ENCODE assay signal across 19 cellular contexts in the genomic region with DNA sequence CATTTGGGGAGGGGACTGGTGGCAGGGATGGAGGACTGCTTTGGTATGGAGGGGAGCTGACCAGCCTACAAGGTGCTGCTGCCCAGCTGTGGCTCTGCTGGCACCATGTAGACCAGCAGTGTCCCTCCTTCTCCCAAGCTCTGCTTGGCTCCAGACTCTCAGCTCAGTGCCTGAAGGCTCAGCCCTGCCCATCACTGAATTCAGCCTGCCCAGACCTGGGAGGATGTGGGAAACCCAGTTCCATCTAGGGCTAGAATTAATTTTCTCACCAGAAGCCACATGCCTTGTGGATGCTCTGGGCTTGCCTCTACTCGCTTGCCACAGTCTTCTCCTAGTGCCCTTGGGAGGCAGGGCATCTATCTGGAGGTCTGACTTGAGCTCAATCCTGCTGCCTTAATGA.
A peak's percentile ranks its signal among the peaks of the same experiment; 100 is the strongest.
DNase-seq lines count a peak whose midpoint lies in the region; TF ChIP-seq lines count a peak whose summit lies in the region.
"Had no signal": no experiment of that assay in that cellular context is flagged by ENCODE, and none has a peak within 500 bp of the region (broad histone marks: within the 10 kb centered on the region; RNA-seq: fewer than 3 reads in every experiment).

No MANE protein-coding gene starts in this region.

- peaks cover 7 to 8% of the 10 kb centered on the region in 2 experiments for H3K4me1 ChIP-seq in trophoblast cell (ENCODE audit: control insufficient read depth in 1 of 2, insufficient read depth in 2 of 2, low read length in 2 of 2)
- H3K4me1 ChIP-seq: ascending aorta had no signal

- H3K4ac ChIP-seq in trophoblast cell (ENCODE audit: low read depth, low read length) = no peak overlapping the region

- H3K4me3 ChIP-seq in epithelial cell of esophagus (ENCODE audit: low read length) = no peak overlapping the region
- H3K4me3 ChIP-seq in trophoblast cell (ENCODE audit: low read depth, low read length) = peak overlapping the region; percentile 17
- H3K4me3 ChIP-seq: ascending aorta, GM23338 had no signal

- H3K36me3 ChIP-seq in KOPT-K1 (ENCODE audit: insufficient read depth, low read length) (no peaks in the 10 kb centered on the region), trophoblast cell (ENCODE audit: control insufficient read depth in 1 of 2, insufficient read depth in 2 of 2, low read length in 2 of 2) (no peaks in the 10 kb centered on the region)
- H3K36me3 ChIP-seq: ascending aorta, WERI-Rb-1 had no signal

- no peaks in the 10 kb centered on the region for H3K79me2 ChIP-seq in trophoblast cell (ENCODE audit: control insufficient read depth, insufficient read depth, low read length, poor library complexity)

- H2AK5ac ChIP-seq in trophoblast cell (ENCODE audit: low read length) = no peak overlapping the region

- H3K23ac ChIP-seq in trophoblast cell (ENCODE audit: low read length) = no peak overlapping the region

- no peak overlapping the region for H2BK12ac ChIP-seq in trophoblast cell (ENCODE audit: low read length)

- DNase-seq in T-helper 1 cell (no peak), epithelial cell of esophagus (ENCODE audit: low read depth) (peak; percentile 90), trophoblast cell (no peak), GM03348 (ENCODE audit: low spot score) (no peak), COLO668 (lab: John Stamatoyannopoulos, UW; ENCODE audit: unreplicated experiment) (no peak)
- no peak for DNase-seq in stimulated activated naive CD4-positive, alpha-beta T cell treated with Interleukin-2 at 50 U/mL for 16 hours (lab: John Stamatoyannopoulos, UW)
- DNase-seq: activated CD4-positive, alpha-beta T cell treated with anti-CD3 and anti-CD28 coated beads, Interleukin-2, amount 50 U/mL, for 48 hours; activated T-cell treated with anti-CD3 and anti-CD28 coated beads, Interleukin-2, amount 50 U/mL, for 48 hours; effector CD4-positive, alpha-beta T cell; NCI-H2081 treated with DMSO at 0.1 percent for 48 hours; occipital lobe; small intestine; stimulated activated naive CD4-positive, alpha-beta T cell; WERI-Rb-1 had no signal

- peaks cover 95% of the 10 kb centered on the region for H3K4me1 Mint-ChIP-seq in T-helper 1 cell treated with Interleukin-12 subunit alpha and Interleukin-12 subunit beta and Interleukin-4 antibody, amounts not matched to agents 30 μg/mL and 1 μg/mL, for 36 hours (ENCODE audit: low read depth)

- no peak overlapping the region for H4K8ac ChIP-seq in trophoblast cell (ENCODE audit: low read depth, low read length)

- H3K27ac ChIP-seq in KOPT-K1 (ENCODE audit: low read depth, low read length, poor library complexity, severe bottlenecking) (peak overlapping the region; percentile 68), trophoblast cell (ENCODE audit: low read depth, low read length) (no peak overlapping the region)
- H3K27ac ChIP-seq: ascending aorta, WERI-Rb-1 had no signal

- no peak for TF ChIP-seq CTCF in epithelial cell of esophagus (IDR thresholded peaks at IDR 0.05; ENCODE audit: insufficient read depth, low read depth, low read length, missing control alignments)

- H3K4me2 ChIP-seq in trophoblast cell (ENCODE audit: low read length) = no peak overlapping the region
- H3K4me2 ChIP-seq: GM23338 had no signal

- H2BK5ac ChIP-seq in trophoblast cell (ENCODE audit: low read depth, low read length, poor library complexity) = no peak overlapping the region

- H3K14ac ChIP-seq in trophoblast cell (ENCODE audit: low read length) = no peak overlapping the region

- H3K79me1 ChIP-seq in trophoblast cell (ENCODE audit: low read length) = no peaks in the 10 kb centered on the region

- H3K18ac ChIP-seq in trophoblast cell (ENCODE audit: low read length) = no peak overlapping the region

- no peaks in the 10 kb centered on the region for H3K27me3 ChIP-seq in trophoblast cell (ENCODE audit: insufficient read depth, low read length)
- H3K27me3 ChIP-seq: ascending aorta had no signal

- no peak overlapping the region for H3K9ac ChIP-seq in trophoblast cell (ENCODE audit: low read length)

- no peaks in the 10 kb centered on the region for H3K9me3 Mint-ChIP-seq in T-helper 1 cell treated with Interleukin-12 subunit alpha and Interleukin-12 subunit beta and Interleukin-4 antibody, amounts not matched to agents 30 μg/mL and 1 μg/mL, for 36 hours
- H3K9me3 Mint-ChIP-seq: activated naive CD4-positive, alpha-beta T cell treated with anti-CD3 and anti-CD28 coated beads, Interleukin-2, amount 50 U/mL, for 24 hours; GM23338 had no signal

- WGBS in trophoblast cell (ENCODE audit: extremely low coverage, insufficient coverage, insufficient read length) = no CpG with 5 or more reads among the region's 1 CpG

- H3K27ac Mint-ChIP-seq in T-helper 1 cell treated with Interleukin-12 subunit alpha and Interleukin-12 subunit beta and Interleukin-4 antibody, amounts not matched to agents 30 μg/mL and 1 μg/mL, for 36 hours = peak overlapping the region; percentile 92
- H3K27ac Mint-ChIP-seq: activated naive CD4-positive, alpha-beta T cell treated with anti-CD3 and anti-CD28 coated beads, Interleukin-2, amount 50 U/mL, for 24 hours; GM23338 had no signal

- H3K9me3 ChIP-seq in KOPT-K1 (ENCODE audit: insufficient read depth, low read length, poor library complexity, severe bottlenecking) (no peaks in the 10 kb centered on the region), trophoblast cell (ENCODE audit: insufficient read depth, low read depth, low read length) (no peaks in the 10 kb centered on the region)
- H3K9me3 ChIP-seq: ascending aorta had no signal

- no peaks in the 10 kb centered on the region for H3K27me3 Mint-ChIP-seq in T-helper 1 cell treated with Interleukin-12 subunit alpha and Interleukin-12 subunit beta and Interleukin-4 antibody, amounts not matched to agents 30 μg/mL and 1 μg/mL, for 36 hours (ENCODE audit: low read depth)
- H3K27me3 Mint-ChIP-seq: activated naive CD4-positive, alpha-beta T cell treated with anti-CD3 and anti-CD28 coated beads, Interleukin-2, amount 50 U/mL, for 24 hours had no signal

- no peak overlapping the region for H4K91ac ChIP-seq in trophoblast cell (ENCODE audit: low read depth, low read length)

- no peak overlapping the region for H4K12ac ChIP-seq in trophoblast cell (ENCODE audit: low read depth, low read length)

- H2AFZ ChIP-seq in trophoblast cell (ENCODE audit: insufficient read depth, low read length, poor library complexity) = no peak overlapping the region
- H2AFZ ChIP-seq: GM23338 had no signal

- H3K36me3 Mint-ChIP-seq in T-helper 1 cell treated with Interleukin-12 subunit alpha and Interleukin-12 subunit beta and Interleukin-4 antibody, amounts not matched to agents 30 μg/mL and 1 μg/mL, for 36 hours (ENCODE audit: low read depth) = peaks cover 6% of the 10 kb centered on the region
- H3K36me3 Mint-ChIP-seq: activated naive CD4-positive, alpha-beta T cell treated with anti-CD3 and anti-CD28 coated beads, Interleukin-2, amount 50 U/mL, for 24 hours had no signal

- no peak overlapping the region for H2BK120ac ChIP-seq in trophoblast cell (ENCODE audit: insufficient read depth, low read length, poor library complexity)

- peak overlapping the region; percentile 25 for H3K4me3 Mint-ChIP-seq in T-helper 1 cell treated with Interleukin-12 subunit alpha and Interleukin-12 subunit beta and Interleukin-4 antibody, amounts not matched to agents 30 μg/mL and 1 μg/mL, for 36 hours
- H3K4me3 Mint-ChIP-seq: activated naive CD4-positive, alpha-beta T cell treated with anti-CD3 and anti-CD28 coated beads, Interleukin-2, amount 50 U/mL, for 24 hours; GM23338 had no signal
